8 cellular contexts compared by ENCODE assay signal in the genomic region with DNA sequence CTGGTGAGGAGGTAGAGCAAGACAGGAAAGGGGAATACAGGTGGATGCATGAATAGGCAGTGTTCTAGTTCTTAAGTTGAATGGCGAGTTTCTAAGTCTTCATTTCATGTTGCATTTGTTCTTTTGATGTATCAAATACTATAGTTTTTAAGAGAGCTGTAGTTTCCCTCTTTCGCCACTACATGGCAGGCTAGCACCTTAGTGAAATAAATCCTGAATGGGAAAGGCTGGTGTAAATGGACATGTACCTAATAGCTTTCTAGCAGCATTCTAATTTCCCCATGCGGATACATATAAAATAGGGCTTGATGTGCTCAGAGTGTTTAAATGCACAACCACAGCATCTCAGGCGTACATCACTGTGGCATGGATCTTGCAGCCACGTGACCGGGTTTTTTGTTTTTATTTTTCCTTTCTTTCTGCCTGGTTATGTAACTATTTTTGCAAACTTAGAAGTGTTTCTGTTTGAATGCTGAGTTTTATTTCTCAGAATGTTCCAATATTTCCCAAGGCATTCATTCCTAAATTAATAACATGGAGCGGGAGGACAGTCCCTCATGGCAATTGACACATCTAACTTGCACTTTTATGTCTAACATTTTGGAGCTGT. TPM values are rescaled to one million over a fixed set of nuclear protein-coding genes. Genes with fewer than 3 reads are reported as not detected.
DNase-seq lines count a peak whose midpoint lies in the region; ATAC-seq and TF ChIP-seq lines count a peak whose summit lies in the region.

No MANE protein-coding gene starts in this region.

- TF ChIP-seq EP300 in tibial nerve (IDR thresholded peaks at IDR 0.05): peak in 1 of 2 donors; percentile 28

- WGBS in tibial nerve, 2 donors: 17 to 18% methylated on average over 7 of the region's 7 CpGs

- ATAC-seq in Right ventricle myocardium inferior (peak; percentile 37), left ventricle myocardium superior (no peak), RWPE2 (ENCODE audit: low read depth) (peak; percentile 47), left colon (peak; percentile 51), HG02571 (IDR thresholded peaks at IDR 0.05; ENCODE audit: unreplicated experiment) (no peak)

- TF ChIP-seq CTCF in RWPE2 (IDR thresholded peaks at IDR 0.05; ENCODE audit: poor library complexity, severe bottlenecking) (peak; percentile 100), tibial nerve (IDR thresholded peaks at IDR 0.05) (peak; percentile 79 to 93 (median 86))

- DNase-seq in Right ventricle myocardium inferior (ENCODE audit: missing footprints) (no peak), left ventricle myocardium superior (no peak), NCI-H1092 (lab: John Stamatoyannopoulos, UW) (peak; percentile 14), RWPE2 (ENCODE audit: low spot score) (no peak), left colon (no peak), tibial nerve (ENCODE audit: low spot score in 2 of 2) (peak in 1 of 2 donors; percentile 81)
- DNase-seq in central memory CD4-positive, alpha-beta T cell: peak; percentile 49

- H3K36me3 ChIP-seq in RWPE2 (ENCODE audit: low read depth): no peaks in the 10 kb centered on the region
- H3K36me3 ChIP-seq in tibial nerve: no peaks in the 10 kb centered on the region

- no peak for TF ChIP-seq POLR2A in tibial nerve (IDR thresholded peaks at IDR 0.05)

- H3K4me3 ChIP-seq in RWPE2 (ENCODE audit: severe bottlenecking) (no peak overlapping the region), tibial nerve (no peak overlapping the region)

- H3K27me3 ChIP-seq in RWPE2 (ENCODE audit: insufficient read depth, poor library complexity, severe bottlenecking): no peaks in the 10 kb centered on the region
- H3K27me3 ChIP-seq in tibial nerve: no peaks in the 10 kb centered on the region

- H3K4me1 ChIP-seq in RWPE2 (ENCODE audit: insufficient read depth, poor library complexity, severe bottlenecking): peaks cover 15% of the 10 kb centered on the region
- peaks cover 0 to 27% (median 12%) of the 10 kb centered on the region in 4 donors for H3K4me1 ChIP-seq in tibial nerve

- intact Hi-C loops in Right ventricle myocardium inferior (cut with DNase I): loop anchor here (2.0 to 5.0 kb wide), 2 partner anchors 54 to 130 kb away; no protein-coding TSS in a partner anchor
- intact Hi-C loops in left ventricle myocardium superior (cut with micrococcal nuclease): no loop called here
- intact Hi-C loops in left colon (cut with DNase I, micrococcal nuclease): loop anchor here in 1 of 2 donors (2.0 to 10.0 kb wide), 2 partner anchors 54 to 132 kb away; no protein-coding TSS in a partner anchor

- H3K27ac ChIP-seq in RWPE2 (ENCODE audit: poor library complexity, severe bottlenecking): no peak overlapping the region
- no peak overlapping the region for H3K27ac ChIP-seq in tibial nerve

- H3K9me3 ChIP-seq in RWPE2 (ENCODE audit: severe bottlenecking): no peaks in the 10 kb centered on the region
- H3K9me3 ChIP-seq in tibial nerve: no peaks in the 10 kb centered on the region

RNA-seq across cellular contexts. Expression of gene CLN6, which starts 23.5 kb away (rescaled TPM):
- 7.7 TPM for total RNA-seq in Right ventricle myocardium inferior
- 9.9 TPM for total RNA-seq in left ventricle myocardium superior
- 10 to 100 TPM; 24.6 to 32.2 TPM for total RNA-seq in left colon
- 10 to 100 TPM; 10.0 to 28.8 (median 16.3) TPM for total RNA-seq in tibial nerve

RNA-seq across cellular contexts. Expression of gene FEM1B, which starts 24.5 kb away (rescaled TPM):
- total RNA-seq in Right ventricle myocardium inferior (48.9 TPM), left ventricle myocardium superior (45.1 TPM), left colon (10 to 100 TPM; 51.2 to 55.3 TPM), tibial nerve (10 to 100 TPM; 39.0 to 47.6 (median 39.9) TPM)

RNA-seq across cellular contexts. Expression of gene CALML4, which starts 47.9 kb away (rescaled TPM):
- total RNA-seq in Right ventricle myocardium inferior (1.5 TPM), left ventricle myocardium superior (0.99 TPM), left colon (100 to 1,000 TPM; 118 to 124 TPM), tibial nerve (10 to 100 TPM in 3 of 4 donors, 1 to 10 TPM in 1; 7.5 to 27.1 (median 13.6) TPM)

Comparison
In these comparisons a context has a peak if more than half of its experiments do, and no peak if none do; other contexts are left out.
1. ATAC-seq: peak in Right ventricle myocardium inferior (single experiment), RWPE2 (single experiment) and left colon (single experiment); none in left ventricle myocardium superior (single experiment) and HG02571 (single experiment).
2. DNase-seq: peak in NCI-H1092 (single experiment) and central memory CD4-positive, alpha-beta T cell (single experiment); none in Right ventricle myocardium inferior (single experiment), left ventricle myocardium superior (single experiment), RWPE2 (single experiment) and left colon (0 of 2).
3. RNA of gene CALML4, which starts 47.9 kb away (total RNA-seq): 118 to 124 TPM in left colon; 7.5 to 27.1 TPM in tibial nerve, 1.5 TPM in Right ventricle myocardium inferior (single experiment) and 0.99 TPM in left ventricle myocardium superior (single experiment); every median in the first group is over 4 times any median in the second.